Comparison of ENCODE assay signal across 8 cellular contexts in the genomic region with DNA sequence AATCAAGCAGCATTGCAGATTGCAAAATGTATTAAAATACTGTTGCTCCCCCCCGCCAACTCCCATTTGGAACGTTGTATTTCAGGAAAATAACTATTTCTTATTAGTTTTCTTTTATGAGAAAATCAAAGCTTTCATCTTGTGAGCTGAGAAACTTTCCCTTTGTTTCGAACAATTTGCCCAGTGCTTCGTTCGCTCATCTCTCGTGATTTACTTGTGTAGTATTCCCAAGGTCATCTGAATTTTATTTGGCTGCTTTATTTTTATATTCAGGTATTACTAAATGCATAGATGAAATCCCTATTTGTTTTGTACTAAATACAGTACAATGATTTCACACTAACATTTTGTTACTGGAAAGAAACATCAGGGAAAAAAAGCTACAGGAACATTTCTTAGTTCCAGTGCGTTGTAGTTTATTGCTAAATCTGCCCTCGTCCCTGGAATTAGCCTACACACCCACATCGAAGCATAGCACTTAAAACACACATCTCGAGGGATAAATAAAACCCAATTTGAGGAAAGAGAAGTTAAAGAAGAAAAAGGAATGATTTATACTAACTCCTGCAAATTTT. TPM values are rescaled to one million over a fixed set of nuclear protein-coding genes. Genes with fewer than 3 reads are reported as not detected.
A peak's percentile ranks its signal among the peaks of the same experiment; 100 is the strongest.
DNase-seq lines count a peak whose midpoint lies in the region; ATAC-seq and TF ChIP-seq lines count a peak whose summit lies in the region.

No MANE protein-coding gene starts in this region.

- H3K27ac ChIP-seq in KOPT-K1 (ENCODE audit: low read depth, low read length, poor library complexity, severe bottlenecking) (peak overlapping the region; percentile 79), breast epithelium (peak overlapping the region; percentile 90 to 95), urinary bladder (ENCODE audit: low read depth) (no peak overlapping the region)

- H3K9me3 Mint-ChIP-seq in Calu3 (ENCODE audit: low read depth, unreplicated experiment): no peaks in the 10 kb centered on the region

- no peaks in the 10 kb centered on the region for H3K36me3 ChIP-seq in KOPT-K1 (ENCODE audit: insufficient read depth, low read length)
- no peaks in the 10 kb centered on the region for H3K36me3 ChIP-seq in breast epithelium
- H3K36me3 ChIP-seq in urinary bladder (ENCODE audit: insufficient read depth): no peaks in the 10 kb centered on the region

- H3K36me3 Mint-ChIP-seq in Calu3 (ENCODE audit: insufficient read depth, unreplicated experiment): peaks cover 19% of the 10 kb centered on the region

- no peaks in the 10 kb centered on the region for H3K9me3 ChIP-seq in KOPT-K1 (ENCODE audit: insufficient read depth, low read length, poor library complexity, severe bottlenecking)
- no peaks in the 10 kb centered on the region for H3K9me3 ChIP-seq in breast epithelium

- no peak for TF ChIP-seq CTCF in Calu3 (IDR thresholded peaks at IDR 0.05; ENCODE audit: unreplicated experiment)
- TF ChIP-seq CTCF in breast epithelium (IDR thresholded peaks at IDR 0.05): no peak
- TF ChIP-seq CTCF in GM10248 (IDR thresholded peaks at IDR 0.05; ENCODE audit: control extremely low read depth, extremely low read depth, low read depth, missing control alignments): no peak

- no peak for ATAC-seq in GM19324 (IDR thresholded peaks at IDR 0.05; ENCODE audit: low FRiP score, unreplicated experiment)

- H3K4me3 ChIP-seq in breast epithelium (peak overlapping the region; percentile 70 to 76 (median 72)), urinary bladder (ENCODE audit: low read depth, low read length) (peak overlapping the region; percentile 64)

- DNase-seq in Calu3 (no peak), breast epithelium (ENCODE audit: low spot score in 2 of 2) (no peak), lung microvascular endothelial cell (ENCODE audit: low read depth in 2 of 2) (peak; percentile 8 to 10), NCI-H446 treated with DMSO at 0.1 percent for 48 hours (lab: John Stamatoyannopoulos, UW) (no peak), GM10248 (ENCODE audit: extremely low spot score) (no peak)

- 1% methylated on average over 10 of the region's 10 CpGs for WGBS in urinary bladder

- H3K4me1 ChIP-seq in breast epithelium: no peaks in the 10 kb centered on the region
- no peaks in the 10 kb centered on the region for H3K4me1 ChIP-seq in urinary bladder (ENCODE audit: insufficient read depth)

- intact Hi-C loops in Calu3 (cut with micrococcal nuclease; ENCODE audit: unreplicated experiment) (loop anchor here (2.0 to 5.0 kb wide), 2 partner anchors 17 to 87 kb away; partner anchors contain the start of gene COMMD3), breast epithelium (cut with DNase I; ENCODE audit: low total_unique reads) (no loop called here)

- H3K27me3 Mint-ChIP-seq in Calu3 (ENCODE audit: unreplicated experiment): no peaks in the 10 kb centered on the region

- H3K4me1 Mint-ChIP-seq in Calu3 (ENCODE audit: low read depth, unreplicated experiment): no peaks in the 10 kb centered on the region

- H3K27me3 ChIP-seq in breast epithelium: no peaks in the 10 kb centered on the region

- CTCF ChIA-PET in Calu3 (lab: Charles Lee): no interaction called here
- CTCF ChIA-PET in GM10248 (lab: Yijun Ruan, JAX): interaction anchor here (1.4 to 1.6 kb wide), 2 partner anchors 13 to 237 kb away, joined by 5 to 9 read pairs; no protein-coding TSS in a partner anchor

- H3K27ac Mint-ChIP-seq in Calu3 (ENCODE audit: unreplicated experiment): peak overlapping the region; percentile 95

- BruUV-seq in Calu3 (replicated peaks; lab: Mats Ljungman, UMichigan): no TSS peak

- H3K4me3 Mint-ChIP-seq in Calu3 (ENCODE audit: low read depth, unreplicated experiment): peak overlapping the region; percentile 76

- TF ChIP-seq POLR2A in breast epithelium (IDR thresholded peaks at IDR 0.05): no peak

- POLR2A ChIA-PET in GM10248 (lab: Yijun Ruan, JAX): no interaction called here

RNA-seq across cellular contexts. Expression of gene EBLN1, which starts 12.0 kb away (rescaled TPM):
- total RNA-seq in Calu3 (2022): not detected in 2 replicates
- total RNA-seq in breast epithelium: not detected
- total RNA-seq in lung microvascular endothelial cell: not detected in 2 replicates
- not detected for total RNA-seq in urinary bladder
- polyA plus RNA-seq in urinary bladder: not detected

Comparison
In these comparisons a context has a peak if more than half of its experiments do, and no peak if none do; other contexts are left out.
1. DNase-seq: peak in lung microvascular endothelial cell (2 of 2); none in Calu3 (single experiment), breast epithelium (0 of 2), NCI-H446 treated with DMSO at 0.1 percent for 48 hours (single experiment) and GM10248 (single experiment).